Comparison of ENCODE assay signal across 14 cellular contexts in genomic region chr4:1472911-1473518, GRCh38.
"Had no signal": no experiment of that assay in that cellular context is flagged by ENCODE, and none has a peak within 500 bp of the region (broad histone marks: within the 10 kb centered on the region; RNA-seq: fewer than 3 reads in every experiment).

No MANE protein-coding gene starts in this region.

- H3K36me3 Mint-ChIP-seq: activated naive CD4-positive, alpha-beta T cell treated with anti-CD3 and anti-CD28 coated beads, Interleukin-2, amount 50 U/mL, for 24 hours; mesothelial cell of epicardium had no signal

- H3K4me3 Mint-ChIP-seq: activated CD4-positive, alpha-beta T cell treated with anti-CD3 and anti-CD28 coated beads, Interleukin-2, amount 10 ng/mL, durations not matched to agents 24 days and 14 days; activated naive CD4-positive, alpha-beta T cell treated with anti-CD3 and anti-CD28 coated beads, Interleukin-2, amount 50 U/mL, for 24 hours; mesothelial cell of epicardium; neural crest cell had no signal

- H3K27ac ChIP-seq: colonic mucosa, hepatocyte, ovary had no signal

- H3K9me3 ChIP-seq: colonic mucosa, ovary had no signal

- DNase-seq: activated CD4-positive, alpha-beta T cell treated with anti-CD3 and anti-CD28 coated beads, Interleukin-2, amount 10 ng/mL, durations not matched to agents 24 days and 14 days; activated CD8-positive, alpha-beta memory T cell treated with anti-CD3 and anti-CD28 coated beads for 24 hours; amniotic stem cell; caudate nucleus; colonic mucosa; stimulated activated CD4-positive, alpha-beta T cell treated with anti-CD3 and anti-CD28 coated beads, Interleukin-1b, Interleukin-23, amount 100 ng/mL, for 48 hours; T-helper 1 cell had no signal

- H3K9me3 Mint-ChIP-seq: activated naive CD4-positive, alpha-beta T cell treated with anti-CD3 and anti-CD28 coated beads, Interleukin-2, amount 50 U/mL, for 24 hours had no signal

- FAIRE-seq: keratinocyte had no signal

- H3K4me3 ChIP-seq: colonic mucosa, hepatocyte, ovary had no signal

- H3K4me2 ChIP-seq: hepatocyte had no signal

- H3K27me3 ChIP-seq: hepatocyte, ovary had no signal

- H2AFZ ChIP-seq: hepatocyte had no signal

- H3K4me1 Mint-ChIP-seq: activated CD4-positive, alpha-beta T cell treated with anti-CD3 and anti-CD28 coated beads, Interleukin-2, amount 10 ng/mL, durations not matched to agents 24 days and 14 days; activated naive CD4-positive, alpha-beta T cell treated with anti-CD3 and anti-CD28 coated beads, Interleukin-2, amount 50 U/mL, for 24 hours; mesothelial cell of epicardium had no signal

- ATAC-seq: esophagus mucosa had no signal

- H3K4me1 ChIP-seq: colonic mucosa had no signal

- H3K27ac Mint-ChIP-seq: activated CD4-positive, alpha-beta T cell treated with anti-CD3 and anti-CD28 coated beads, Interleukin-2, amount 10 ng/mL, durations not matched to agents 24 days and 14 days; activated naive CD4-positive, alpha-beta T cell treated with anti-CD3 and anti-CD28 coated beads, Interleukin-2, amount 50 U/mL, for 24 hours; mesothelial cell of epicardium had no signal

- H3K36me3 ChIP-seq: colonic mucosa, ovary had no signal

- H3K79me2 ChIP-seq: hepatocyte had no signal
